8 cellular contexts compared by ENCODE assay signal in the genomic region with DNA sequence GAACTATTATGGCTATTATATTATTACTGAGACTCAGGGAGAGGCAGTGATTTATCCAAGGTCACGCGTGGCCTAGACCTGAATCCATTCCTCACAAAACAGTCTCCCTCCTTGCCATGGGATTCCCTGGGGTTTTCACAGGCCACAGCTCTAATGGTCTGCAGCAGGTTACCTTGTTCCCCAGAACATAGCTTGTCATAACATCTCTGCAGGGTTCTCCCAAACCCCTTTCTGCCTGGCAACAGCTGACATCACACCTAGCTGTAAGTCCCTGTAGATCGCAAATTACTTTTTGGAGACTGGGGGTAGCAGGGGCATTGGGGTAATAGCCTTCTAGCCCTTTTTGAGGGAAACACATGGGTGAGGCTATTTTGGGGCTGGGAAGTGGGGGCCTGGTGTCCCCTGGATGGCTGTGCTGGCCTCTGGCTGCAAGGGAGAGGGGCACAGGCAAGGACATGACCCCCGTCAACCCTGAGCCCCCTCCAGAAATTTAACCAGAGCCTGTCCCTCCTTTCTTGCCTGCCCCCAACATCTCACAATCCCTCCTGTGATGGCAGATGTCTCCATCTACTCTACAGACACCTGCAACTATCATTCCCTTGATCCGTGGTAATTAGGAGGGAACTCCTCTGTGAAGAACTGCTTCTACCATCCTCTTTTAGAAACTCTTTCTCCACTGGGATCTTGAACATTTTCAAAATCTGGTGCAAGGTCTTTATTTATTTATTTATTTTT. TPM values are rescaled to one million over a fixed set of nuclear protein-coding genes. Genes with fewer than 3 reads are reported as not detected.
DNase-seq lines count a peak whose midpoint lies in the region; ATAC-seq and TF ChIP-seq lines count a peak whose summit lies in the region.

No MANE protein-coding gene starts in this region.

- H3K79me2 ChIP-seq in KMS-11 (ENCODE audit: insufficient read depth, low read depth): peaks cover 50% of the 10 kb centered on the region

- POLR2A ChIA-PET in MCF 10A (lab: Yijun Ruan, JAX): interaction anchor here (1.0 to 1.5 kb wide), 4 partner anchors 10 to 77 kb away, joined by 3 to 6 read pairs (median 3); partner anchors contain the start of gene RPS14

- no peak overlapping the region for H2AFZ ChIP-seq in KMS-11 (ENCODE audit: low read depth)

- no peaks in the 10 kb centered on the region; the same call in 1 of the 2 replicates for H3K36me3 ChIP-seq in KMS-11 (ENCODE audit: insufficient read depth)
- H3K36me3 ChIP-seq in gastroesophageal sphincter: peaks cover 0 to 2% of the 10 kb centered on the region in 2 donors

- TF ChIP-seq POLR2A in gastroesophageal sphincter (IDR thresholded peaks at IDR 0.05): no peak

- TF ChIP-seq EP300 in gastroesophageal sphincter (IDR thresholded peaks at IDR 0.05): no peak

- H3K27me3 ChIP-seq in KMS-11 (ENCODE audit: insufficient read depth, low read depth) (no peaks in the 10 kb centered on the region), gastroesophageal sphincter (no peaks in the 10 kb centered on the region)

- H3K27ac ChIP-seq in KMS-11 (peak overlapping the region; percentile 97), gastroesophageal sphincter (peak overlapping the region; percentile 73 to 87 (median 80))

- DNase-seq in D341Med (ENCODE audit: low spot score) (peak; percentile 39), KG1 (lab: John Stamatoyannopoulos, UW) (no peak), NCI-H345 (lab: John Stamatoyannopoulos, UW) (no peak), MCF 10A (ENCODE audit: unreplicated experiment) (no peak)
- DNase-seq in activated CD8-positive, alpha-beta memory T cell treated with anti-CD3 and anti-CD28 coated beads for 4 hours (ENCODE audit: low read depth in 2 of 2): peak; percentile 25 to 54
- peak; percentile 56 for DNase-seq in stimulated activated CD4-positive, alpha-beta T cell treated with anti-CD3 and anti-CD28 coated beads, Interleukin-12 subunit alpha, Interleukin-12 subunit beta, amount 100 ng/mL, for 4 hours

- H3K4me1 ChIP-seq in KMS-11 (ENCODE audit: low read depth, poor library complexity, severe bottlenecking): peaks cover 31% of the 10 kb centered on the region
- peaks cover 2 to 48% (median 4%) of the 10 kb centered on the region in 3 donors for H3K4me1 ChIP-seq in gastroesophageal sphincter

- H3K4me2 ChIP-seq in KMS-11: peak overlapping the region; percentile 97

- H3K4me1 Mint-ChIP-seq in MCF 10A (ENCODE audit: insufficient read depth, unreplicated experiment): peaks cover 9% of the 10 kb centered on the region

- 69 to 74% methylated on average over 3 of the region's 5 CpGs for WGBS in gastroesophageal sphincter (ENCODE audit: low coverage in 1 of 2), 2 donors

- no peak for ATAC-seq in gastroesophageal sphincter

- no peak overlapping the region for H3K4me3 Mint-ChIP-seq in MCF 10A (ENCODE audit: unreplicated experiment)

- peak overlapping the region; percentile 95 for H3K9ac ChIP-seq in KMS-11

- H3K27me3 Mint-ChIP-seq in MCF 10A (ENCODE audit: insufficient read depth, unreplicated experiment): no peaks in the 10 kb centered on the region

- BruUV-seq in MCF 10A (replicated peaks; lab: Mats Ljungman, UMichigan): no TSS peak

- no peaks in the 10 kb centered on the region for H3K9me3 ChIP-seq in gastroesophageal sphincter

- TF ChIP-seq CTCF in KMS-11 (conservative IDR thresholded peaks at IDR 0.05; ENCODE audit: low read depth, low read length) (no peak), gastroesophageal sphincter (IDR thresholded peaks at IDR 0.05) (no peak), MCF 10A (IDR thresholded peaks at IDR 0.05; ENCODE audit: unreplicated experiment) (no peak)

- H3K36me3 Mint-ChIP-seq in MCF 10A (ENCODE audit: insufficient read depth, unreplicated experiment): no peaks in the 10 kb centered on the region

- intact Hi-C loops in MCF 10A (cut with micrococcal nuclease): no loop called here

- H3K27ac Mint-ChIP-seq in MCF 10A (ENCODE audit: low read depth, unreplicated experiment): no peak overlapping the region

- H3K9me3 Mint-ChIP-seq in MCF 10A (ENCODE audit: unreplicated experiment): no peaks in the 10 kb centered on the region

- CTCF ChIA-PET in MCF 10A (lab: Yijun Ruan, JAX): interaction anchor here (0.6 to 1.8 kb wide), 4 partner anchors 11 to 74 kb away, joined by 3 to 7 read pairs (median 4); no protein-coding TSS in a partner anchor

- peaks cover 5% of the 10 kb centered on the region; the same call in 1 of the 2 replicates for H4K20me1 ChIP-seq in KMS-11 (ENCODE audit: insufficient read depth)

- H3K4me3 ChIP-seq in KMS-11 (IDR thresholded peaks at IDR 0.05; ENCODE audit: insufficient read depth, low read depth, low read length) (no peak overlapping the region), gastroesophageal sphincter (peak overlapping the region; percentile 46 to 52)

RNA-seq across cellular contexts. Expression of gene CD74, which starts 1.3 kb away (rescaled TPM):
- 100 to 1,000 TPM; 142 to 720 (median 338) TPM for total RNA-seq in gastroesophageal sphincter
- total RNA-seq in MCF 10A (2022): not detected in 2 replicates

RNA-seq across cellular contexts. Expression of gene RPS14, which starts 38.1 kb away (rescaled TPM):
- total RNA-seq in gastroesophageal sphincter: 1,000 to 10,000 TPM; 1,275 to 3,828 (median 2,502) TPM
- total RNA-seq in MCF 10A (2022): 5,481 and 5,921 TPM in 2 replicates

RNA-seq across cellular contexts. Expression of gene TCOF1, which starts 53.9 kb away (rescaled TPM):
- total RNA-seq in gastroesophageal sphincter (10 to 100 TPM; 25.4 to 55.7 (median 31.0) TPM), MCF 10A (2022) (68.4 and 83.5 TPM in 2 replicates)

Comparison
In these comparisons a context has a peak if more than half of its experiments do, and no peak if none do; other contexts are left out.
1. DNase-seq: peak in D341Med (single experiment), activated CD8-positive, alpha-beta memory T cell treated with anti-CD3 and anti-CD28 coated beads for 4 hours (2 of 2) and stimulated activated CD4-positive, alpha-beta T cell treated with anti-CD3 and anti-CD28 coated beads, Interleukin-12 subunit alpha, Interleukin-12 subunit beta, amount 100 ng/mL, for 4 hours (single experiment); none in KG1 (single experiment), NCI-H345 (single experiment) and MCF 10A (single experiment).
2. RNA of gene CD74, which starts 1.3 kb away (total RNA-seq): 142 to 720 TPM in gastroesophageal sphincter; not detected in MCF 10A; every median in the first group is over 100 times any median in the second.